In the genomic region with DNA sequence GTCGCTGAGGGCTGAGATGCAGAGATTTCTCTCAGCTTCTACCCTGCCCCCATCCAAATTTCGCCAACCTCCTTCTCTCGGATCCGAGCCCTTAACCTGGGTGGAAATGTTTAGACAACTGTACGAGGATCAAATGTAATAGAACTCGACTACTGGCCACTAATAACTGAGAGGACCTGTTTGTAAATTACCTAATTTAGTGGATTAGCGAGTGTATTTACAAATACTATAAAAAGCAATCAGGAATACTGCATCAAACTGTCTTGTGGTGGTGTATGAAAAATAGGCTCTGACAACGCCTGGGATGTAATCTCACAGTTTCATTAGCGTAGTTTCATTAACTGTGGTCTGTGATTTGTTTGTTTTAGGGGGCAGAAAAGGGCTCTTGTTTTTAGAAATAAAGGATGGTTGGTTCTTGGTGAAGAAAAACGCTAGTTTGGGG, we compare ENCODE assay signal across 1 cellular context.
A peak's percentile ranks its signal among the peaks of the same experiment; 100 is the strongest.
TF ChIP-seq lines count a peak whose summit lies in the region.

No MANE protein-coding gene starts in this region.

TF ChIP-seq in GM12878, 131 proteins besides CTCF, POLR2A, EP300 and RAD21 (continued from another document):
- TF ChIP-seq, protein P1, sequence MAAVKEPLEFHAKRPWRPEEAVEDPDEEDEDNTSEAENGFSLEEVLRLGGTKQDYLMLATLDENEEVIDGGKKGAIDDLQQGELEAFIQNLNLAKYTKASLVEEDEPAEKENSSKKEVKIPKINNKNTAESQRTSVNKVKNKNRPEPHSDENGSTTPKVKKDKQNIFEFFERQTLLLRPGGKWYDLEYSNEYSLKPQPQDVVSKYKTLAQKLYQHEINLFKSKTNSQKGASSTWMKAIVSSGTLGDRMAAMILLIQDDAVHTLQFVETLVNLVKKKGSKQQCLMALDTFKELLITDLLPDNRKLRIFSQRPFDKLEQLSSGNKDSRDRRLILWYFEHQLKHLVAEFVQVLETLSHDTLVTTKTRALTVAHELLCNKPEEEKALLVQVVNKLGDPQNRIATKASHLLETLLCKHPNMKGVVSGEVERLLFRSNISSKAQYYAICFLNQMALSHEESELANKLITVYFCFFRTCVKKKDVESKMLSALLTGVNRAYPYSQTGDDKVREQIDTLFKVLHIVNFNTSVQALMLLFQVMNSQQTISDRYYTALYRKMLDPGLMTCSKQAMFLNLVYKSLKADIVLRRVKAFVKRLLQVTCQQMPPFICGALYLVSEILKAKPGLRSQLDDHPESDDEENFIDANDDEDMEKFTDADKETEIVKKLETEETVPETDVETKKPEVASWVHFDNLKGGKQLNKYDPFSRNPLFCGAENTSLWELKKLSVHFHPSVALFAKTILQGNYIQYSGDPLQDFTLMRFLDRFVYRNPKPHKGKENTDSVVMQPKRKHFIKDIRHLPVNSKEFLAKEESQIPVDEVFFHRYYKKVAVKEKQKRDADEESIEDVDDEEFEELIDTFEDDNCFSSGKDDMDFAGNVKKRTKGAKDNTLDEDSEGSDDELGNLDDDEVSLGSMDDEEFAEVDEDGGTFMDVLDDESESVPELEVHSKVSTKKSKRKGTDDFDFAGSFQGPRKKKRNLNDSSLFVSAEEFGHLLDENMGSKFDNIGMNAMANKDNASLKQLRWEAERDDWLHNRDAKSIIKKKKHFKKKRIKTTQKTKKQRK (IDR thresholded peaks at IDR 0.05; ENCODE audit: low read depth, low read length) = no peak
- no peak for TF ChIP-seq NR2C2 (IDR thresholded peaks at IDR 0.05; ENCODE audit: borderline replicate concordance, control insufficient read depth, insufficient read length, low read depth)
- no peak for TF ChIP-seq IKZF1 (conservative IDR thresholded peaks at IDR 0.05)
- TF ChIP-seq NFXL1 (IDR thresholded peaks at IDR 0.05; ENCODE audit: borderline replicate concordance) = no peak
- no peak for TF ChIP-seq POLR2AphosphoS2 (IDR thresholded peaks at IDR 0.05; ENCODE audit: low read depth, low read length)
- no peak for TF ChIP-seq HDAC6 (IDR thresholded peaks at IDR 0.05; ENCODE audit: unreplicated experiment)
- TF ChIP-seq, protein P2, sequence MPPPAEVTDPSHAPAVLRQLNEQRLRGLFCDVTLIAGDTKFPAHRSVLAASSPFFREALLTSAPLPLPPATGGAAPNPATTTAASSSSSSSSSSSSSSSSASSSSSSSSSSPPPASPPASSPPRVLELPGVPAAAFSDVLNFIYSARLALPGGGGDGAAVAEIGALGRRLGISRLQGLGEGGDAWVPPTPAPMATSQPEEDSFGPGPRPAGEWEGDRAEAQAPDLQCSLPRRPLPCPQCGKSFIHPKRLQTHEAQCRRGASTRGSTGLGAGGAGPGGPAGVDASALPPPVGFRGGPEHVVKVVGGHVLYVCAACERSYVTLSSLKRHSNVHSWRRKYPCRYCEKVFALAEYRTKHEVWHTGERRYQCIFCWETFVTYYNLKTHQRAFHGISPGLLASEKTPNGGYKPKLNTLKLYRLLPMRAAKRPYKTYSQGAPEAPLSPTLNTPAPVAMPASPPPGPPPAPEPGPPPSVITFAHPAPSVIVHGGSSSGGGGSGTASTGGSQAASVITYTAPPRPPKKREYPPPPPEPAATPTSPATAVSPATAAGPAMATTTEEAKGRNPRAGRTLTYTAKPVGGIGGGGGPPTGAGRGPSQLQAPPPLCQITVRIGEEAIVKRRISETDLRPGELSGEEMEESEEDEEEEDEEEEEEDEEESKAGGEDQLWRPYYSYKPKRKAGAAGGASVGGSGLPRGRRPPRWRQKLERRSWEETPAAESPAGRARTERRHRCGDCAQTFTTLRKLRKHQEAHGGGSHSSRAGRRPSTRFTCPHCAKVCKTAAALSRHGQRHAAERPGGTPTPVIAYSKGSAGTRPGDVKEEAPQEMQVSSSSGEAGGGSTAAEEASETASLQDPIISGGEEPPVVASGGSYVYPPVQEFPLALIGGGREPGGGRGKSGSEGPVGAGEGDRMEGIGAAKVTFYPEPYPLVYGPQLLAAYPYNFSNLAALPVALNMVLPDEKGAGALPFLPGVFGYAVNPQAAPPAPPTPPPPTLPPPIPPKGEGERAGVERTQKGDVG (CRISPR knock-in tag; IDR thresholded peaks at IDR 0.05) = no peak
- TF ChIP-seq CBFB (IDR thresholded peaks at IDR 0.05; ENCODE audit: low read depth) = 0 out of 2 replicates have a peak, but pooled peaks have one; percentile 43
- no peak for TF ChIP-seq SUPT20H (IDR thresholded peaks at IDR 0.05; ENCODE audit: borderline replicate concordance, control insufficient read depth, low read depth, low read length)
- TF ChIP-seq CHD2 (IDR thresholded peaks at IDR 0.05; ENCODE audit: borderline replicate concordance, low read depth, low read length) = peak; percentile 54; the same call in 1 of the 2 replicates
- TF ChIP-seq MTA2 (IDR thresholded peaks at IDR 0.05; ENCODE audit: low read depth) = no peak
- TF ChIP-seq, protein P3, sequence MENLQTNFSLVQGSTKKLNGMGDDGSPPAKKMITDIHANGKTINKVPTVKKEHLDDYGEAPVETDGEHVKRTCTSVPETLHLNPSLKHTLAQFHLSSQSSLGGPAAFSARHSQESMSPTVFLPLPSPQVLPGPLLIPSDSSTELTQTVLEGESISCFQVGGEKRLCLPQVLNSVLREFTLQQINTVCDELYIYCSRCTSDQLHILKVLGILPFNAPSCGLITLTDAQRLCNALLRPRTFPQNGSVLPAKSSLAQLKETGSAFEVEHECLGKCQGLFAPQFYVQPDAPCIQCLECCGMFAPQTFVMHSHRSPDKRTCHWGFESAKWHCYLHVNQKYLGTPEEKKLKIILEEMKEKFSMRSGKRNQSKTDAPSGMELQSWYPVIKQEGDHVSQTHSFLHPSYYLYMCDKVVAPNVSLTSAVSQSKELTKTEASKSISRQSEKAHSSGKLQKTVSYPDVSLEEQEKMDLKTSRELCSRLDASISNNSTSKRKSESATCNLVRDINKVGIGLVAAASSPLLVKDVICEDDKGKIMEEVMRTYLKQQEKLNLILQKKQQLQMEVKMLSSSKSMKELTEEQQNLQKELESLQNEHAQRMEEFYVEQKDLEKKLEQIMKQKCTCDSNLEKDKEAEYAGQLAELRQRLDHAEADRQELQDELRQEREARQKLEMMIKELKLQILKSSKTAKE (IDR thresholded peaks at IDR 0.05; ENCODE audit: low read depth, poor library complexity, severe bottlenecking) = peak; percentile 28
- TF ChIP-seq ETV6 (conservative IDR thresholded peaks at IDR 0.05 in 1 of 2, IDR thresholded peaks at IDR 0.05 in 1 of 2; ENCODE audit: borderline replicate concordance in 1 of 2, low read depth in 1 of 2) = no peak
